ENCODE assay signal across 18 cellular contexts in the genomic region with DNA sequence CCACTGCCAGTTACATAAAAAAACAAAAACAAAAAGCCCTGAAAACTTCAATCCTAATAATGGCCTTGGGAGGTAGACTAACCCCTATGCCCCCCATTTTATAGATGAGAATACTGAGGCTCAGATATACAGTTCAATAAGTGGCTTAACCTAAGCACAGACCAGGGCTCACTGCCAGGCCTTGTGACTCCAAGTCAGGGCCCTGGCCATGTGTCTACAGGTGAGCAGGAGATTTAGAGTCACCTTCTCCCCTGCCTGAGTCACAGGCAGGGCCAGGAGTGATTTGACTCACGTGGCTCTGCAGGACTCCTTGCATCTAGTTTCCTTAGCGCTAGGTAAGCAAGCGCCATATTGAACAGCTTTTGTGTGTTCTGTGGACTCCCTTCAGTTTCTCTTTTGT.
A peak's percentile ranks its signal among the peaks of the same experiment; 100 is the strongest.
DNase-seq lines count a peak whose midpoint lies in the region; ATAC-seq, FAIRE-seq and TF ChIP-seq lines count a peak whose summit lies in the region.
"Had no signal": no experiment of that assay in that cellular context is flagged by ENCODE, and none has a peak within 500 bp of the region (broad histone marks: within the 10 kb centered on the region; RNA-seq: fewer than 3 reads in every experiment).

No MANE protein-coding gene starts in this region.

- TF ChIP-seq CTCF in mammary epithelial cell (conservative IDR thresholded peaks at IDR 0.05 in 1 of 2, IDR thresholded peaks at IDR 0.05 in 1 of 2; ENCODE audit: extremely low read depth in 1 of 2, insufficient read depth in 1 of 2, low read depth in 1 of 2, low read length in 2 of 2) (no peak), breast epithelium (IDR thresholded peaks at IDR 0.05) (no peak), bronchial epithelial cell (IDR thresholded peaks at IDR 0.05; ENCODE audit: insufficient read depth, low read length, severe bottlenecking) (no peak), neural progenitor cell (IDR thresholded peaks at IDR 0.05) (no peak)

- peaks cover 6% of the 10 kb centered on the region for H3K27me3 Mint-ChIP-seq in neural progenitor cell (ENCODE audit: insufficient read depth, low read depth)

- H3K4me1 ChIP-seq in mammary epithelial cell (ENCODE audit: insufficient read depth, low read length) (peaks cover 16% of the 10 kb centered on the region), breast epithelium (peaks cover 13% of the 10 kb centered on the region in 2 donors), neural progenitor cell (peaks cover 19% of the 10 kb centered on the region)

- H4K20me1 ChIP-seq in mammary epithelial cell (ENCODE audit: insufficient read depth, low read length) (no peaks in the 10 kb centered on the region), neural progenitor cell (ENCODE audit: low read depth) (no peaks in the 10 kb centered on the region)

- dilution Hi-C loops in mammary epithelial cell (cut with HindIII; ENCODE audit: low sequenced_read_pairs) = no loop called here

- intact Hi-C loops in mammary epithelial cell (cut with micrococcal nuclease) (no loop called here), breast epithelium (cut with DNase I; ENCODE audit: low total_unique reads) (no loop called here)

- ATAC-seq in GM18511 (IDR thresholded peaks at IDR 0.05; ENCODE audit: unreplicated experiment) = no peak

- no peak overlapping the region for H3K27ac ChIP-seq in mammary epithelial cell (ENCODE audit: insufficient read depth, low read depth, low read length)
- H3K27ac ChIP-seq in breast epithelium = no peak overlapping the region
- H3K27ac ChIP-seq in neural progenitor cell = no peak overlapping the region

- no peak overlapping the region for H3K4me3 ChIP-seq in mammary epithelial cell (replicated peaks in 1 of 3; ENCODE audit: insufficient read depth in 1 of 3, low read depth in 2 of 3, low read length in 3 of 3)
- no peak overlapping the region for H3K4me3 ChIP-seq in breast epithelium
- no peak overlapping the region for H3K4me3 ChIP-seq in bronchial epithelial cell (ENCODE audit: low read depth, low read length)
- H3K4me3 ChIP-seq in neural progenitor cell = no peak overlapping the region

- WGBS in mammary epithelial cell (ENCODE audit: low coverage, missing lambda C conversion rate) = 97% methylated on average over 3 of the region's 3 CpGs

- peak overlapping the region; percentile 50 for H3K27ac Mint-ChIP-seq in neural progenitor cell
- H3K27ac Mint-ChIP-seq: HFFc6 had no signal

- peaks cover 4% of the 10 kb centered on the region for H3F3A ChIP-seq in neural progenitor cell (ENCODE audit: low read depth)

- no peak overlapping the region for H3K4me2 ChIP-seq in mammary epithelial cell (ENCODE audit: insufficient read depth, low read depth, low read length)
- no peak overlapping the region for H3K4me2 ChIP-seq in neural progenitor cell

- no peak overlapping the region for H2AFZ ChIP-seq in mammary epithelial cell (ENCODE audit: low read depth, low read length)
- H2AFZ ChIP-seq in neural progenitor cell (replicated peaks) = no peak overlapping the region

- H3K36me3 ChIP-seq in mammary epithelial cell (ENCODE audit: insufficient read depth, low read length) = no peaks in the 10 kb centered on the region
- no peaks in the 10 kb centered on the region for H3K36me3 ChIP-seq in breast epithelium
- H3K36me3 ChIP-seq in bronchial epithelial cell (ENCODE audit: control insufficient read depth, insufficient read depth, low read length) = no peaks in the 10 kb centered on the region
- H3K36me3 ChIP-seq in neural progenitor cell = no peaks in the 10 kb centered on the region

- H3K79me2 ChIP-seq in mammary epithelial cell (ENCODE audit: insufficient read depth, low read length) = no peaks in the 10 kb centered on the region
- no peaks in the 10 kb centered on the region for H3K79me2 ChIP-seq in neural progenitor cell (ENCODE audit: low read depth)

- CTCF ChIA-PET in mammary epithelial cell (lab: Charles Lee; ENCODE audit: low non-redundant PET) = interaction anchor here (0.6 kb wide), 1 partner anchor 43 kb away, joined by 5 read pairs; no protein-coding TSS in a partner anchor

- DNase-seq in mammary epithelial cell (peak; percentile 18), breast epithelium (ENCODE audit: low spot score in 2 of 2) (no peak), GM19239 (ENCODE audit: insufficient read length, low spot score) (no peak), bronchial epithelial cell (ENCODE audit: low read depth) (peak; percentile 8), neural progenitor cell (ENCODE audit: low spot score) (no peak), germinal center (ENCODE audit: low spot score) (no peak)
- DNase-seq: ACHN, DMS79 treated with DMSO at 0.1 percent for 48 hours, H7, HFFc6, NCI-H1417 treated with DMSO at 0.1 percent for 48 hours, NCI-H187 treated with DMSO at 0.1 percent for 48 hours, NCI-H2227 treated with DMSO at 0.1 percent for 48 hours, NCI-H510A treated with DMSO at 0.1 percent for 48 hours, NCI-H82, OCI-M1, SHP77 treated with DMSO at 0.1 percent for 48 hours had no signal

- peaks cover 52% of the 10 kb centered on the region for H3K4me1 Mint-ChIP-seq in neural progenitor cell

- no peaks in the 10 kb centered on the region for H3K27me3 ChIP-seq in mammary epithelial cell (ENCODE audit: insufficient read depth, low read length)
- H3K27me3 ChIP-seq in breast epithelium = no peaks in the 10 kb centered on the region
- H3K27me3 ChIP-seq in bronchial epithelial cell (ENCODE audit: control insufficient read depth, insufficient read depth, low read length) = no peaks in the 10 kb centered on the region
- H3K27me3 ChIP-seq in neural progenitor cell = peaks cover 17% of the 10 kb centered on the region

- no peaks in the 10 kb centered on the region for H3K9me3 ChIP-seq in mammary epithelial cell (replicated peaks; ENCODE audit: insufficient read depth, low read length)
- no peaks in the 10 kb centered on the region for H3K9me3 ChIP-seq in breast epithelium
- no peaks in the 10 kb centered on the region for H3K9me3 ChIP-seq in neural progenitor cell (ENCODE audit: low read depth)

- no TSS peak for BruUV-seq in mammary epithelial cell (replicated peaks; lab: Mats Ljungman, UMichigan)

- H3K36me3 Mint-ChIP-seq in neural progenitor cell = no peaks in the 10 kb centered on the region

- H3K9ac ChIP-seq in mammary epithelial cell (ENCODE audit: insufficient read depth, low read length) = no peak overlapping the region
- H3K9ac ChIP-seq in neural progenitor cell = no peak overlapping the region

- FAIRE-seq in GM19239 (lab: Jason Lieb, UNC) = peak; percentile 4
- no peak for FAIRE-seq in bronchial epithelial cell (lab: Jason Lieb, UNC)

- no peak for TF ChIP-seq POLR2A in breast epithelium (IDR thresholded peaks at IDR 0.05)

- no peaks in the 10 kb centered on the region for H3K9me3 Mint-ChIP-seq in neural progenitor cell
- H3K9me3 Mint-ChIP-seq: HFFc6 had no signal

- in situ Hi-C loops in mammary epithelial cell (cut with MboI; ENCODE audit: low sequenced_read_pairs in 2 of 2) = no loop called here

- H3K4me3 Mint-ChIP-seq in neural progenitor cell = no peak overlapping the region
- H3K4me3 Mint-ChIP-seq: HFFc6 had no signal

Comparison
In these comparisons a context has a peak if more than half of its experiments do, and no peak if none do; other contexts are left out.
1. DNase-seq: peak in mammary epithelial cell (single experiment) and bronchial epithelial cell (single experiment); none in breast epithelium (0 of 2), GM19239 (single experiment), neural progenitor cell (single experiment) and germinal center (single experiment).